In genomic region chr3:125602752-125603649, GRCh38 we compare ENCODE assay signal across 10 cellular contexts. TPM values are rescaled to one million over a fixed set of nuclear protein-coding genes. Genes with fewer than 3 reads are reported as not detected.
A peak's percentile ranks its signal among the peaks of the same experiment; 100 is the strongest.
DNase-seq lines count a peak whose midpoint lies in the region; ATAC-seq and TF ChIP-seq lines count a peak whose summit lies in the region.
"Had no signal": no experiment of that assay in that cellular context is flagged by ENCODE, and none has a peak within 500 bp of the region (broad histone marks: within the 10 kb centered on the region; RNA-seq: fewer than 3 reads in every experiment).

No MANE protein-coding gene starts in this region.

- no peaks in the 10 kb centered on the region for H3K36me3 ChIP-seq in endodermal cell (ENCODE audit: control insufficient read depth, insufficient read depth, low read length)

- no peaks in the 10 kb centered on the region for H3K4me1 ChIP-seq in endodermal cell (ENCODE audit: control insufficient read depth, insufficient read depth, low read length)

- no peak overlapping the region for H3K4me3 ChIP-seq in endodermal cell (ENCODE audit: low read length)

- 52 to 81% methylated on average over 6 to 10 of the region's 10 CpGs for WGBS in endodermal cell (ENCODE audit: insufficient coverage in 1 of 2, insufficient read length in 1 of 2), 2 experiments

- DNase-seq in Calu3 (peak; percentile 58), NCI-H460 (ENCODE audit: extremely low read depth, low read depth) (peak; percentile 19), endodermal cell (peak; percentile 22), nucleus accumbens (lab: John Stamatoyannopoulos, UW) (peak in 32 of 56 donors; percentile 3 to 71 (median 25)), epidermal melanocyte (ENCODE audit: insufficient read length, low spot score) (no peak), NCI-H146 (lab: John Stamatoyannopoulos, UW) (no peak), SW 1271 (lab: John Stamatoyannopoulos, UW) (no peak)
- DNase-seq: activated naive CD4-positive, alpha-beta T cell; stimulated activated naive CD4-positive, alpha-beta T cell treated with Interleukin-2 at 50 U/mL for 16 hours had no signal

- H3K27me3 ChIP-seq in endodermal cell (ENCODE audit: control insufficient read depth, insufficient read depth, low read length, poor library complexity, severe bottlenecking) = no peaks in the 10 kb centered on the region

- H3K4me1 Mint-ChIP-seq in Calu3 (ENCODE audit: low read depth, unreplicated experiment) (peaks cover 9% of the 10 kb centered on the region), endodermal cell (peaks cover 21% of the 10 kb centered on the region)

- H3K9me3 Mint-ChIP-seq in Calu3 (ENCODE audit: low read depth, unreplicated experiment) = no peaks in the 10 kb centered on the region
- peaks cover 1% of the 10 kb centered on the region for H3K9me3 Mint-ChIP-seq in endodermal cell

- H3K4me3 Mint-ChIP-seq in Calu3 (ENCODE audit: low read depth, unreplicated experiment) = peak overlapping the region; percentile 39
- no peak overlapping the region for H3K4me3 Mint-ChIP-seq in endodermal cell

- no TSS peak for BruUV-seq in Calu3 (replicated peaks; lab: Mats Ljungman, UMichigan)

- H3K27ac Mint-ChIP-seq in Calu3 (ENCODE audit: unreplicated experiment) = peak overlapping the region; percentile 57
- H3K27ac Mint-ChIP-seq in endodermal cell = no peak overlapping the region

- peak overlapping the region; percentile 98 for H3K27ac ChIP-seq in endodermal cell (ENCODE audit: low read depth, low read length)

- no peaks in the 10 kb centered on the region for H3K9me3 ChIP-seq in endodermal cell (ENCODE audit: control insufficient read depth, low read length)

- no peak overlapping the region for H3K9ac ChIP-seq in endodermal cell (ENCODE audit: extremely low read depth, low read length, poor library complexity, severe bottlenecking)

- no peak for ATAC-seq in HG03460 (IDR thresholded peaks at IDR 0.05; ENCODE audit: unreplicated experiment)

- CTCF ChIA-PET in Calu3 (lab: Charles Lee) = interaction anchor here (0.5 to 0.7 kb wide), 2 partner anchors 68 to 856 kb away, joined by 3 read pairs; no protein-coding TSS in a partner anchor

- peaks cover 5% of the 10 kb centered on the region for H3K36me3 Mint-ChIP-seq in Calu3 (ENCODE audit: insufficient read depth, unreplicated experiment)
- no peaks in the 10 kb centered on the region for H3K36me3 Mint-ChIP-seq in endodermal cell (ENCODE audit: low read depth)

- H3K27me3 Mint-ChIP-seq in Calu3 (ENCODE audit: unreplicated experiment) (no peaks in the 10 kb centered on the region), endodermal cell (ENCODE audit: insufficient read depth) (peaks cover 3% of the 10 kb centered on the region)

- intact Hi-C loops in Calu3 (cut with micrococcal nuclease; ENCODE audit: unreplicated experiment) = no loop called here

- no peak for TF ChIP-seq CTCF in Calu3 (IDR thresholded peaks at IDR 0.05; ENCODE audit: unreplicated experiment)
- peak; percentile 22 for TF ChIP-seq CTCF in endodermal cell (conservative IDR thresholded peaks at IDR 0.05)

RNA-seq across cellular contexts. Expression of gene OSBPL11, which starts 7.7 kb away (rescaled TPM):
- total RNA-seq in Calu3 (2022) = 12.4 TPM in 2 replicates
- 6.3 and 9.3 TPM in 2 replicates for total RNA-seq in NCI-H460 (2014; rRNA removed; shearing (Covaris generic))
- 1.7 and 3.7 TPM in 2 replicates for polyA plus RNA-seq in NCI-H460 (2014; cell fraction: nucleus; rRNA removed)
- total RNA-seq in endodermal cell = 10 to 100 TPM; 17.9 to 24.7 TPM
- polyA plus RNA-seq in endodermal cell (2013, experiment 1 of 2) = 21.2 TPM
- 21.0 TPM for polyA plus RNA-seq in endodermal cell (2013, experiment 2 of 2)

Comparison
In these comparisons a context has a peak if more than half of its experiments do, and no peak if none do; other contexts are left out.
1. DNase-seq: peak in Calu3 (single experiment), NCI-H460 (single experiment), endodermal cell (single experiment) and nucleus accumbens (32 of 56); none in epidermal melanocyte (single experiment), NCI-H146 (single experiment) and SW 1271 (0 of 2).